In the genomic region with DNA sequence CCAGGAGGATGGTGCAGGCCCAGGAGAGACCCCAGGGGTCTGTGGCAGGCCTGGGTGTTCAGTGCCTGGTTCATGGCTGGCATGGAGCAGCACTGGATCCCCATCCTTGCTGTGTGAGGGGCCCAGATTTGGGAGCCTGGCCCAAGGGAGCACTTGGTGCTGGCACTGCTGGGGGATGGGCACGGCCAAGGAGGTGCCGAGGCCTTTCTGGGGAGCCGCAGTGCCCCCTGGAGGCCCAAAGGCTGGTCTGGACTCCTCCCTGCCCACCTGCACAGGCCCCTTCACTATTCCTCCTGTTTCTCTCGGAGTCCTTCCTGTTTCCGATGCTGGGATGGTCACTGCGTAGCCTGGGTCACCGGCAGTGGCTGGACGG, we compare ENCODE assay signal across 9 cellular contexts. TPM values are rescaled to one million over a fixed set of nuclear protein-coding genes. Genes with fewer than 3 reads are reported as not detected.
DNase-seq lines count a peak whose midpoint lies in the region; ATAC-seq and TF ChIP-seq lines count a peak whose summit lies in the region.
"Had no signal": no experiment of that assay in that cellular context is flagged by ENCODE, and none has a peak within 500 bp of the region (broad histone marks: within the 10 kb centered on the region; RNA-seq: fewer than 3 reads in every experiment).

No MANE protein-coding gene starts in this region.

- H3K9me3 ChIP-seq in sigmoid colon, result no peaks in the 10 kb centered on the region

- peaks cover 5% of the 10 kb centered on the region for H3K4me1 Mint-ChIP-seq in activated naive CD4-positive, alpha-beta T cell treated with anti-CD3 and anti-CD28 coated beads for 36 hours (ENCODE audit: low read depth)

- no peak for TF ChIP-seq CTCF in sigmoid colon (IDR thresholded peaks at IDR 0.05)

- peak; percentile 48 for DNase-seq in Daoy (ENCODE audit: low read depth)
- peak; percentile 43 for DNase-seq in HEK293T (ENCODE audit: extremely low spot score)
- DNase-seq in activated naive CD4-positive, alpha-beta T cell treated with anti-CD3 and anti-CD28 coated beads for 36 hours, result peak; percentile 24
- DNase-seq in lung microvascular endothelial cell (ENCODE audit: low read depth in 2 of 2), result peak; percentile 20 to 28
- DNase-seq in sigmoid colon, result no peak
- DNase-seq in SKM-1 treated with dmso at 0.1 percent for 144 hours (lab: John Stamatoyannopoulos, UW; ENCODE audit: unreplicated experiment), result no peak

- H3K36me3 Mint-ChIP-seq in activated naive CD4-positive, alpha-beta T cell treated with anti-CD3 and anti-CD28 coated beads for 36 hours (ENCODE audit: low read depth), result peaks cover 2% of the 10 kb centered on the region

- CTCF ChIA-PET in HEK293T (lab: Yijun Ruan, JAX), result interaction anchor here (0.7 to 1.4 kb wide), 7 partner anchors 18 to 147 kb away, joined by 3 to 5 read pairs (median 3); no protein-coding TSS in a partner anchor
- CTCF ChIA-PET in activated naive CD4-positive, alpha-beta T cell treated with anti-CD3 and anti-CD28 coated beads for 36 hours (lab: Charles Lee), result interaction anchor here (0.8 to 1.5 kb wide), 5 partner anchors 29 to 147 kb away, joined by 3 to 22 read pairs (median 4); no protein-coding TSS in a partner anchor

- WGBS in sigmoid colon, 2 donors, result 63% methylated on average over 8 of the region's 8 CpGs

- POLR2A ChIA-PET in HEK293T (lab: Yijun Ruan, JAX), result no interaction called here

- H3K27me3 Mint-ChIP-seq in activated naive CD4-positive, alpha-beta T cell treated with anti-CD3 and anti-CD28 coated beads for 36 hours (ENCODE audit: low read depth), result peaks cover 7% of the 10 kb centered on the region

- TF ChIP-seq EP300 in sigmoid colon (IDR thresholded peaks at IDR 0.05), result no peak

- H3K4me3 ChIP-seq in sigmoid colon, result no peak overlapping the region
- H3K4me3 ChIP-seq: lung had no signal

- ATAC-seq in HG02885 (IDR thresholded peaks at IDR 0.05; ENCODE audit: poor library complexity, unreplicated experiment), result no peak

- no peaks in the 10 kb centered on the region for H3K27me3 ChIP-seq in sigmoid colon

- H3K27ac ChIP-seq in sigmoid colon, result no peak overlapping the region

- H3K36me3 ChIP-seq in sigmoid colon, result peaks cover 0 to 5% (median 0%) of the 10 kb centered on the region in 4 donors

- TF ChIP-seq POLR2A in sigmoid colon (IDR thresholded peaks at IDR 0.05), result no peak

- H3K9me3 Mint-ChIP-seq in activated naive CD4-positive, alpha-beta T cell treated with anti-CD3 and anti-CD28 coated beads for 36 hours, result no peaks in the 10 kb centered on the region
- H3K9me3 Mint-ChIP-seq: T-helper 1 cell treated with Interleukin-12 subunit alpha and Interleukin-12 subunit beta and Interleukin-4 antibody, amounts not matched to agents 30 μg/mL and 1 μg/mL, for 36 hours had no signal

- peak overlapping the region; percentile 29 for H3K4me3 Mint-ChIP-seq in activated naive CD4-positive, alpha-beta T cell treated with anti-CD3 and anti-CD28 coated beads for 36 hours

- intact Hi-C loops in activated naive CD4-positive, alpha-beta T cell treated with anti-CD3 and anti-CD28 coated beads for 36 hours (cut with micrococcal nuclease), result loop anchor here (1.0 to 5.0 kb wide), 3 partner anchors 129 to 407 kb away; no protein-coding TSS in a partner anchor
- intact Hi-C loops in sigmoid colon (cut with DNase I), result no loop called here

- peaks cover 0 to 23% (median 19%) of the 10 kb centered on the region in 4 donors for H3K4me1 ChIP-seq in sigmoid colon

- no peak overlapping the region for H3K27ac Mint-ChIP-seq in activated naive CD4-positive, alpha-beta T cell treated with anti-CD3 and anti-CD28 coated beads for 36 hours
- H3K27ac Mint-ChIP-seq: T-helper 1 cell treated with Interleukin-12 subunit alpha and Interleukin-12 subunit beta and Interleukin-4 antibody, amounts not matched to agents 30 μg/mL and 1 μg/mL, for 36 hours had no signal

TF ChIP-seq in HEK293T, 16 proteins besides CTCF, POLR2A, EP300 and RAD21:
- TF ChIP-seq NFRKB (IDR thresholded peaks at IDR 0.05) (no peak), LEF1 (IDR thresholded peaks at IDR 0.05; ENCODE audit: borderline replicate concordance) (no peak), SP1 (IDR thresholded peaks at IDR 0.05) (no peak), FOXM1 (IDR thresholded peaks at IDR 0.05; ENCODE audit: borderline replicate concordance) (no peak)

RNA-seq across cellular contexts. Expression of a gene that starts 48.6 kb away (rescaled TPM):
- total RNA-seq in Daoy (2014; rRNA removed; shearing (Covaris generic)), result not detected in 2 replicates
- total RNA-seq in activated naive CD4-positive, alpha-beta T cell treated with anti-CD3 and anti-CD28 coated beads for 36 hours, result not detected
- total RNA-seq in lung microvascular endothelial cell (1.3 and 2.2 TPM in 2 replicates), sigmoid colon (1 to 10 TPM in 1 of 4 donors, under 1 TPM in 1, not detected in 2; 0.49 to 1.4 TPM)
- polyA plus RNA-seq in sigmoid colon, result under 1 TPM in 1 of 3 donors, not detected in 2; 0.55 TPM

RNA-seq across cellular contexts. Expression of a gene that starts 56.8 kb away (rescaled TPM):
- not detected in 2 replicates for total RNA-seq in Daoy (2014; rRNA removed; shearing (Covaris generic))
- not detected for total RNA-seq in activated naive CD4-positive, alpha-beta T cell treated with anti-CD3 and anti-CD28 coated beads for 36 hours
- total RNA-seq in lung microvascular endothelial cell, result not detected in 2 replicates
- 1 to 10 TPM in 1 of 4 donors, under 1 TPM in 2, not detected in 1; 0.16 to 1.4 (median 0.36) TPM for total RNA-seq in sigmoid colon
- polyA plus RNA-seq in sigmoid colon, result under 1 TPM in 2 of 3 donors, not detected in 1; 0.36 to 0.60 TPM

Comparison
In these comparisons a context has a peak if more than half of its experiments do, and no peak if none do; other contexts are left out.
1. DNase-seq: peak in Daoy (single experiment), HEK293T (single experiment), activated naive CD4-positive, alpha-beta T cell treated with anti-CD3 and anti-CD28 coated beads for 36 hours (single experiment) and lung microvascular endothelial cell (2 of 2); none in sigmoid colon (single experiment) and SKM-1 treated with dmso at 0.1 percent for 144 hours (single experiment).